In genomic region chr11:43554148-43554473, GRCh38 we compare ENCODE assay signal across 29 cellular contexts.
"Had no signal": no experiment of that assay in that cellular context is flagged by ENCODE, and none has a peak within 500 bp of the region (broad histone marks: within the 10 kb centered on the region; RNA-seq: fewer than 3 reads in every experiment).

No MANE protein-coding gene starts in this region.

- DNase-seq: activated CD8-positive, alpha-beta memory T cell treated with anti-CD3 and anti-CD28 coated beads for 24 hours; activated effector memory CD4-positive, alpha-beta T cell treated with anti-CD3 and anti-CD28 coated beads, Interleukin-2, amount 50 U/mL, for 16 hours; activated naive CD4-positive, alpha-beta T cell treated with anti-CD3 and anti-CD28 coated beads, Interleukin-2, amount 10 ng/mL, durations not matched to agents 7 days and 5 days; activated naive CD8-positive, alpha-beta T cell treated with anti-CD3 and anti-CD28 coated beads, Interleukin-2, amount 10 ng/mL, durations not matched to agents 7 days and 5 days; activated T-cell treated with anti-CD3 and anti-CD28 coated beads, Interleukin-2, amount 50 U/mL, for 1 hour; amniotic stem cell; central memory CD4-positive, alpha-beta T cell; endodermal cell; foreskin fibroblast; head of caudate nucleus; hypothalamus; naive B cell; nephron progenitor cell; occipital lobe; stimulated activated CD4-positive, alpha-beta T cell treated with anti-CD3 and anti-CD28 coated beads, Interleukin-4, amount 100 ng/mL, for 4 hours; T-helper 9 cell; thyroid gland; upper lobe of left lung; WERI-Rb-1 had no signal

- H3K9me3 Mint-ChIP-seq: activated naive CD4-positive, alpha-beta T cell treated with anti-CD3 and anti-CD28 coated beads, Interleukin-2, amount 10 ng/mL, durations not matched to agents 7 days and 5 days; activated naive CD8-positive, alpha-beta T cell treated with anti-CD3 and anti-CD28 coated beads, Interleukin-2, amount 10 ng/mL, durations not matched to agents 7 days and 5 days; activated T-helper 1 cell treated with anti-CD3 and anti-CD28 coated beads, Interleukin-12 subunit alpha, Interleukin-12 subunit beta, Interleukin-2, Interleukin-4 antibody, amounts not matched to agents 30 ng/mL and 10 ng/mL and 1 ng/mL, durations not matched to agents 14 hours and 24 hours and 36 hours; endodermal cell; mesothelial cell of epicardium; nephron progenitor cell; stimulated activated memory B cell treated with anti-CD40 and anti-IgM and Interleukin-4, amounts not matched to agents 10 μg/mL and 1 μg/mL and 100 μg/mL, for 72 hours; stimulated activated naive CD8-positive, alpha-beta T cell treated with anti-CD3 and anti-CD28 coated beads, Interleukin-15, amount 100 ng/mL, for 72 hours had no signal

- H3K4me3 ChIP-seq: right atrium auricular region, smooth muscle cell, thyroid gland, upper lobe of left lung, vagina had no signal

- H3K27ac Mint-ChIP-seq: activated naive CD8-positive, alpha-beta T cell treated with anti-CD3 and anti-CD28 coated beads, Interleukin-2, amount 10 ng/mL, durations not matched to agents 7 days and 5 days; activated T-helper 1 cell treated with anti-CD3 and anti-CD28 coated beads, Interleukin-12 subunit alpha, Interleukin-12 subunit beta, Interleukin-2, Interleukin-4 antibody, amounts not matched to agents 30 ng/mL and 10 ng/mL and 1 ng/mL, durations not matched to agents 14 hours and 24 hours and 36 hours; endodermal cell; mesothelial cell of epicardium; nephron progenitor cell; stimulated activated memory B cell treated with anti-CD40 and anti-IgM and Interleukin-4, amounts not matched to agents 10 μg/mL and 1 μg/mL and 100 μg/mL, for 72 hours; stimulated activated naive CD8-positive, alpha-beta T cell treated with anti-CD3 and anti-CD28 coated beads, Interleukin-15, amount 100 ng/mL, for 72 hours had no signal

- H3K4me3 Mint-ChIP-seq: activated naive CD4-positive, alpha-beta T cell treated with anti-CD3 and anti-CD28 coated beads, Interleukin-2, amount 10 ng/mL, durations not matched to agents 7 days and 5 days; activated naive CD8-positive, alpha-beta T cell treated with anti-CD3 and anti-CD28 coated beads, Interleukin-2, amount 10 ng/mL, durations not matched to agents 7 days and 5 days; activated T-helper 1 cell treated with anti-CD3 and anti-CD28 coated beads, Interleukin-12 subunit alpha, Interleukin-12 subunit beta, Interleukin-2, Interleukin-4 antibody, amounts not matched to agents 30 ng/mL and 10 ng/mL and 1 ng/mL, durations not matched to agents 14 hours and 24 hours and 36 hours; endodermal cell; mesothelial cell of epicardium; naive B cell; nephron progenitor cell; stimulated activated memory B cell treated with anti-CD40 and anti-IgM and Interleukin-4, amounts not matched to agents 10 μg/mL and 1 μg/mL and 100 μg/mL, for 72 hours; stimulated activated naive CD8-positive, alpha-beta T cell treated with anti-CD3 and anti-CD28 coated beads, Interleukin-15, amount 100 ng/mL, for 72 hours had no signal

- H3K4me1 Mint-ChIP-seq: activated naive CD4-positive, alpha-beta T cell treated with anti-CD3 and anti-CD28 coated beads, Interleukin-2, amount 10 ng/mL, durations not matched to agents 7 days and 5 days had no signal

- H3K36me3 Mint-ChIP-seq: activated naive CD4-positive, alpha-beta T cell treated with anti-CD3 and anti-CD28 coated beads, Interleukin-2, amount 10 ng/mL, durations not matched to agents 7 days and 5 days; activated naive CD8-positive, alpha-beta T cell treated with anti-CD3 and anti-CD28 coated beads, Interleukin-2, amount 10 ng/mL, durations not matched to agents 7 days and 5 days; mesothelial cell of epicardium; naive B cell; stimulated activated memory B cell treated with anti-CD40 and anti-IgM and Interleukin-4, amounts not matched to agents 10 μg/mL and 1 μg/mL and 100 μg/mL, for 72 hours had no signal

- H3K36me3 ChIP-seq: right atrium auricular region, thyroid gland, upper lobe of left lung, vagina, WERI-Rb-1 had no signal

- H3K9me3 ChIP-seq: right atrium auricular region, thyroid gland, upper lobe of left lung, vagina had no signal

- H3K4me2 ChIP-seq: smooth muscle cell had no signal

- ATAC-seq: esophagus mucosa had no signal

- H3K4me1 ChIP-seq: vagina had no signal

- H3K27ac ChIP-seq: right atrium auricular region, upper lobe of left lung, vagina, WERI-Rb-1 had no signal

- FAIRE-seq: astrocyte, TTC549 had no signal

- H3K27me3 ChIP-seq: thyroid gland, vagina had no signal
